1 cellular context compared by ENCODE assay signal in the genomic region with DNA sequence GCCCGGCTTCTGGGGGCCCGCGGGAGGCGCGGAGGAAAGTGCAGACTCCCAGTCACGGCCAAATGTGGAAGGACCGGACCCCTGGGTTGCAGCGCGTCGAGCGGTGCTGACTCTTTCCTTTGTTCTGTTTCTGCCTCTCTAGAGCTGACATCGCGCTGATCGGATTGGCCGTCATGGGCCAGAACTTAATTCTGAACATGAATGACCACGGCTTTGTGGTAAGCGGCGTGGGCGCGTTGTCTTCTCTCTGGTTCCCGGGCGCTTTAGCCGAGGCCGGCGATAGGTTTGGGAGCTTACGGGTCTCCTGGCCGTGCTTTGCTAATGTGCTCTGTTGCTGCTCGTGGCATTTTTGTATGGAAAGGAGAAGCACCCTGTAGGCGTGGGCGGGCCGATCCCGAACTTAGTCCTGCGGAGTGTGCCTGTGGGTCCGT.
TF ChIP-seq lines count a peak whose summit lies in the region.

No MANE protein-coding gene starts in this region.

TF ChIP-seq in SK-N-SH treated with all-trans-retinoic acid at 6 μM for 48 hours, 23 proteins besides CTCF, POLR2A, EP300 and RAD21 (continued from another document):
- TF ChIP-seq, protein P1, sequence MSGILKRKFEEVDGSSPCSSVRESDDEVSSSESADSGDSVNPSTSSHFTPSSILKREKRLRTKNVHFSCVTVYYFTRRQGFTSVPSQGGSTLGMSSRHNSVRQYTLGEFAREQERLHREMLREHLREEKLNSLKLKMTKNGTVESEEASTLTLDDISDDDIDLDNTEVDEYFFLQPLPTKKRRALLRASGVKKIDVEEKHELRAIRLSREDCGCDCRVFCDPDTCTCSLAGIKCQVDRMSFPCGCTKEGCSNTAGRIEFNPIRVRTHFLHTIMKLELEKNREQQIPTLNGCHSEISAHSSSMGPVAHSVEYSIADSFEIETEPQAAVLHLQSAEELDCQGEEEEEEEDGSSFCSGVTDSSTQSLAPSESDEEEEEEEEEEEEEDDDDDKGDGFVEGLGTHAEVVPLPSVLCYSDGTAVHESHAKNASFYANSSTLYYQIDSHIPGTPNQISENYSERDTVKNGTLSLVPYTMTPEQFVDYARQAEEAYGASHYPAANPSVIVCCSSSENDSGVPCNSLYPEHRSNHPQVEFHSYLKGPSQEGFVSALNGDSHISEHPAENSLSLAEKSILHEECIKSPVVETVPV (CRISPR knock-in tag; IDR thresholded peaks at IDR 0.05): no peak
- TF ChIP-seq TCF4 (CRISPR knock-in tag; IDR thresholded peaks at IDR 0.05; ENCODE audit: borderline replicate concordance) (no peak), ZFP30 (CRISPR knock-in tag; IDR thresholded peaks at IDR 0.05) (no peak), OSR1 (CRISPR knock-in tag; IDR thresholded peaks at IDR 0.05) (no peak), ZNF70 (CRISPR knock-in tag; IDR thresholded peaks at IDR 0.05) (no peak)
- TF ChIP-seq, protein P2, sequence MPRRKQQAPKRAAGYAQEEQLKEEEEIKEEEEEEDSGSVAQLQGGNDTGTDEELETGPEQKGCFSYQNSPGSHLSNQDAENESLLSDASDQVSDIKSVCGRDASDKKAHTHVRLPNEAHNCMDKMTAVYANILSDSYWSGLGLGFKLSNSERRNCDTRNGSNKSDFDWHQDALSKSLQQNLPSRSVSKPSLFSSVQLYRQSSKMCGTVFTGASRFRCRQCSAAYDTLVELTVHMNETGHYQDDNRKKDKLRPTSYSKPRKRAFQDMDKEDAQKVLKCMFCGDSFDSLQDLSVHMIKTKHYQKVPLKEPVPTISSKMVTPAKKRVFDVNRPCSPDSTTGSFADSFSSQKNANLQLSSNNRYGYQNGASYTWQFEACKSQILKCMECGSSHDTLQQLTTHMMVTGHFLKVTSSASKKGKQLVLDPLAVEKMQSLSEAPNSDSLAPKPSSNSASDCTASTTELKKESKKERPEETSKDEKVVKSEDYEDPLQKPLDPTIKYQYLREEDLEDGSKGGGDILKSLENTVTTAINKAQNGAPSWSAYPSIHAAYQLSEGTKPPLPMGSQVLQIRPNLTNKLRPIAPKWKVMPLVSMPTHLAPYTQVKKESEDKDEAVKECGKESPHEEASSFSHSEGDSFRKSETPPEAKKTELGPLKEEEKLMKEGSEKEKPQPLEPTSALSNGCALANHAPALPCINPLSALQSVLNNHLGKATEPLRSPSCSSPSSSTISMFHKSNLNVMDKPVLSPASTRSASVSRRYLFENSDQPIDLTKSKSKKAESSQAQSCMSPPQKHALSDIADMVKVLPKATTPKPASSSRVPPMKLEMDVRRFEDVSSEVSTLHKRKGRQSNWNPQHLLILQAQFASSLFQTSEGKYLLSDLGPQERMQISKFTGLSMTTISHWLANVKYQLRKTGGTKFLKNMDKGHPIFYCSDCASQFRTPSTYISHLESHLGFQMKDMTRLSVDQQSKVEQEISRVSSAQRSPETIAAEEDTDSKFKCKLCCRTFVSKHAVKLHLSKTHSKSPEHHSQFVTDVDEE (CRISPR knock-in tag; IDR thresholded peaks at IDR 0.05): no peak
